1 cellular context compared by ENCODE assay signal in the genomic region with DNA sequence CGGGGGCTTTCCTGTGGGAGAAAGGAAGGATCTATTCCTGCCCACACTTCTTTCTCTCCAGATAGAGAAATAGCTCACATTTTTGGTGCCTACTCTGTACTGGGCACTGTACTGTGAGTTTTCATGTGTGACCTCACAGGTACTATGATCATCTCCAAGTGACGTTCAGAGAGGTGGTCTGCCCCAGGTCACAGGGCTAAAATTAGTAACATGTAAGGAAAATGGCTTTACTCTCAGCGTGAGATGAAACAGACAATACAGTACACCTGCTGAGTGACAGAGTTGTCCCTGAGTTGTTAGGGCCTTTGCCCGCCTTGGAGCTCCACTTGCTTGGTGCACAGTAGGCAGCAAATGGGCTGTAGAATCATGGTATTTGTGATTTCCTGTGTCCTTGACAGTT.
TF ChIP-seq lines count a peak whose summit lies in the region.

No MANE protein-coding gene starts in this region.

TF ChIP-seq in GM23338, 12 proteins besides CTCF, POLR2A, EP300 and RAD21:
- TF ChIP-seq ZNF462 (CRISPR knock-in tag; IDR thresholded peaks at IDR 0.05) (no peak), ETS1 (IDR thresholded peaks at IDR 0.05) (no peak), ZNF331 (CRISPR knock-in tag; IDR thresholded peaks at IDR 0.05; ENCODE audit: low read depth) (no peak), JUNB (IDR thresholded peaks at IDR 0.05; ENCODE audit: unreplicated experiment) (no peak), NANOG (IDR thresholded peaks at IDR 0.05; ENCODE audit: borderline replicate concordance) (no peak), STAT1 (IDR thresholded peaks at IDR 0.05; ENCODE audit: unreplicated experiment) (no peak), CREB1 (CRISPR knock-in tag; IDR thresholded peaks at IDR 0.05; ENCODE audit: low read depth) (no peak), EZH2 (IDR thresholded peaks at IDR 0.05; ENCODE audit: low read depth, unreplicated experiment) (no peak)
- TF ChIP-seq, protein P1, sequence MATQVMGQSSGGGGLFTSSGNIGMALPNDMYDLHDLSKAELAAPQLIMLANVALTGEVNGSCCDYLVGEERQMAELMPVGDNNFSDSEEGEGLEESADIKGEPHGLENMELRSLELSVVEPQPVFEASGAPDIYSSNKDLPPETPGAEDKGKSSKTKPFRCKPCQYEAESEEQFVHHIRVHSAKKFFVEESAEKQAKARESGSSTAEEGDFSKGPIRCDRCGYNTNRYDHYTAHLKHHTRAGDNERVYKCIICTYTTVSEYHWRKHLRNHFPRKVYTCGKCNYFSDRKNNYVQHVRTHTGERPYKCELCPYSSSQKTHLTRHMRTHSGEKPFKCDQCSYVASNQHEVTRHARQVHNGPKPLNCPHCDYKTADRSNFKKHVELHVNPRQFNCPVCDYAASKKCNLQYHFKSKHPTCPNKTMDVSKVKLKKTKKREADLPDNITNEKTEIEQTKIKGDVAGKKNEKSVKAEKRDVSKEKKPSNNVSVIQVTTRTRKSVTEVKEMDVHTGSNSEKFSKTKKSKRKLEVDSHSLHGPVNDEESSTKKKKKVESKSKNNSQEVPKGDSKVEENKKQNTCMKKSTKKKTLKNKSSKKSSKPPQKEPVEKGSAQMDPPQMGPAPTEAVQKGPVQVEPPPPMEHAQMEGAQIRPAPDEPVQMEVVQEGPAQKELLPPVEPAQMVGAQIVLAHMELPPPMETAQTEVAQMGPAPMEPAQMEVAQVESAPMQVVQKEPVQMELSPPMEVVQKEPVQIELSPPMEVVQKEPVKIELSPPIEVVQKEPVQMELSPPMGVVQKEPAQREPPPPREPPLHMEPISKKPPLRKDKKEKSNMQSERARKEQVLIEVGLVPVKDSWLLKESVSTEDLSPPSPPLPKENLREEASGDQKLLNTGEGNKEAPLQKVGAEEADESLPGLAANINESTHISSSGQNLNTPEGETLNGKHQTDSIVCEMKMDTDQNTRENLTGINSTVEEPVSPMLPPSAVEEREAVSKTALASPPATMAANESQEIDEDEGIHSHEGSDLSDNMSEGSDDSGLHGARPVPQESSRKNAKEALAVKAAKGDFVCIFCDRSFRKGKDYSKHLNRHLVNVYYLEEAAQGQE (IDR thresholded peaks at IDR 0.05; ENCODE audit: unreplicated experiment) = no peak
TF ChIP-seq in GM23338: peak in this region for 0.
